ENCODE assay signal across 25 cellular contexts in the genomic region with DNA sequence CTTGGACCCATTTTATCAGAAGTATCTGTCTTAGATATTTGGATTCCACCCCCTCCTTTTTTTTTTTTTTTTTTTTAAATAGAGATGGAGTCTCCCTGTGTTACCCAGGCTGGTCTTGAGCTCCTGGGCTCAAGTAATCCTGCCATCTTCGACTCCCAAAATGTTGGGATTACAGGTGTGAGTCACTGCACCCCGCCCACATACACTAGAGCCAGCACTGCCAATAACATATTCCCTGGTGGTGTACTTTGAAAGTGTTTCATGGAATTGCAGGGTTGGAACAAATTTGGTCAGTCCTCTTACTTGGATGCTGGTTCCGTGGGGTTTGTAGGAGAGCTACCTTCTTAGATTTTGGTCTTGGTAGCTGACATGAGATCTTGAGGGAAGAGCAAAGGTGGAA. TPM values are rescaled to one million over a fixed set of nuclear protein-coding genes. Genes with fewer than 3 reads are reported as not detected.
A peak's percentile ranks its signal among the peaks of the same experiment; 100 is the strongest.
DNase-seq lines count a peak whose midpoint lies in the region; FAIRE-seq and TF ChIP-seq lines count a peak whose summit lies in the region.
"Had no signal": no experiment of that assay in that cellular context is flagged by ENCODE, and none has a peak within 500 bp of the region (broad histone marks: within the 10 kb centered on the region; RNA-seq: fewer than 3 reads in every experiment).

No MANE protein-coding gene starts in this region.

- H3K9me3 Mint-ChIP-seq in endodermal cell (no peaks in the 10 kb centered on the region), nephron progenitor cell (no peaks in the 10 kb centered on the region)
- H3K9me3 Mint-ChIP-seq: activated naive CD8-positive, alpha-beta T cell treated with anti-CD3 and anti-CD28 coated beads for 36 hours; activated T-helper 17 cell treated with anti-CD3 and anti-CD28 coated beads, Interleukin-2, amount 50 U/mL, for 72 hours; stimulated activated naive CD8-positive, alpha-beta T cell treated with anti-CD3 and anti-CD28 coated beads, Interleukin-15, Interleukin-2, amounts not matched to agents 100 ng/mL and 50 ng/mL, for 24 hours had no signal

- no peak overlapping the region for H3K9ac ChIP-seq in endodermal cell (ENCODE audit: extremely low read depth, low read length, poor library complexity, severe bottlenecking)
- H3K9ac ChIP-seq: SK-N-SH had no signal

- TF ChIP-seq CTCF in endodermal cell (conservative IDR thresholded peaks at IDR 0.05), result no peak
- TF ChIP-seq CTCF in nephron progenitor cell (IDR thresholded peaks at IDR 0.05), result no peak
- TF ChIP-seq CTCF in testis (IDR thresholded peaks at IDR 0.05), result no peak

- no peak overlapping the region for H3K27ac ChIP-seq in endodermal cell (ENCODE audit: low read depth, low read length)
- H3K27ac ChIP-seq in testis, result no peak overlapping the region
- H3K27ac ChIP-seq: gastrocnemius medialis, HL-60, tibial nerve had no signal

- DNase-seq in H54 (ENCODE audit: insufficient read length, low spot score), result peak; percentile 30
- DNase-seq in RPMI7951 (ENCODE audit: low read depth), result peak; percentile 12
- no peak for DNase-seq in endodermal cell
- DNase-seq in nephron progenitor cell, result no peak
- DNase-seq in NCI-H524 (lab: John Stamatoyannopoulos, UW), result no peak
- DNase-seq in testis, result no peak
- no peak for DNase-seq in hypothalamus (lab: John Stamatoyannopoulos, UW)
- DNase-seq: activated CD4-positive, alpha-beta T cell treated with anti-CD3 and anti-CD28 coated beads, Interleukin-2, amount 50 U/mL, for 1 hour; activated CD8-positive, alpha-beta memory T cell treated with anti-CD3 and anti-CD28 coated beads, Interleukin-2, amount 50 U/mL, for 4 hours; activated naive CD8-positive, alpha-beta T cell treated with anti-CD3 and anti-CD28 coated beads for 36 hours; DMS79; gastrocnemius medialis; hippocampal formation; left ventricle myocardium superior; NCI-H1092; NCI-H187; NCI-H526 treated with DMSO at 0.1 percent for 48 hours; RPMI8226; SK-N-SH had no signal

- H3K27ac Mint-ChIP-seq in endodermal cell, result peak overlapping the region; percentile 48
- H3K27ac Mint-ChIP-seq in nephron progenitor cell, result peak overlapping the region; percentile 9
- H3K27ac Mint-ChIP-seq: activated naive CD8-positive, alpha-beta T cell treated with anti-CD3 and anti-CD28 coated beads for 36 hours; activated T-helper 17 cell treated with anti-CD3 and anti-CD28 coated beads, Interleukin-2, amount 50 U/mL, for 72 hours; progenitor cell of endocrine pancreas; stimulated activated naive CD8-positive, alpha-beta T cell treated with anti-CD3 and anti-CD28 coated beads, Interleukin-15, Interleukin-2, amounts not matched to agents 100 ng/mL and 50 ng/mL, for 24 hours had no signal

- no peaks in the 10 kb centered on the region for H3K9me3 ChIP-seq in endodermal cell (ENCODE audit: control insufficient read depth, low read length)
- no peaks in the 10 kb centered on the region for H3K9me3 ChIP-seq in testis
- H3K9me3 ChIP-seq: gastrocnemius medialis, SK-N-SH, tibial nerve had no signal

- H3K27me3 ChIP-seq in endodermal cell (ENCODE audit: control insufficient read depth, insufficient read depth, low read length, poor library complexity, severe bottlenecking), result no peaks in the 10 kb centered on the region
- no peaks in the 10 kb centered on the region for H3K27me3 ChIP-seq in testis
- H3K27me3 ChIP-seq: gastrocnemius medialis, tibial nerve had no signal

- intact Hi-C loops in testis (cut with DNase I; ENCODE audit: low total_unique reads), result no loop called here

- H3K4me3 ChIP-seq in endodermal cell (ENCODE audit: low read length), result no peak overlapping the region
- no peak overlapping the region for H3K4me3 ChIP-seq in testis
- H3K4me3 ChIP-seq: gastrocnemius medialis, tibial nerve had no signal

- H3K36me3 Mint-ChIP-seq in endodermal cell (ENCODE audit: low read depth) (peaks cover 41% of the 10 kb centered on the region), nephron progenitor cell (ENCODE audit: low read depth) (peaks cover 46% of the 10 kb centered on the region)

- H3K4me3 Mint-ChIP-seq in endodermal cell (no peak overlapping the region), nephron progenitor cell (no peak overlapping the region)
- H3K4me3 Mint-ChIP-seq: activated naive CD8-positive, alpha-beta T cell treated with anti-CD3 and anti-CD28 coated beads for 36 hours; activated T-helper 17 cell treated with anti-CD3 and anti-CD28 coated beads, Interleukin-2, amount 50 U/mL, for 72 hours; stimulated activated naive CD8-positive, alpha-beta T cell treated with anti-CD3 and anti-CD28 coated beads, Interleukin-15, Interleukin-2, amounts not matched to agents 100 ng/mL and 50 ng/mL, for 24 hours had no signal

- H3K4me1 ChIP-seq in endodermal cell (ENCODE audit: control insufficient read depth, insufficient read depth, low read length) (no peaks in the 10 kb centered on the region), testis (no peaks in the 10 kb centered on the region)
- H3K4me1 ChIP-seq: gastrocnemius medialis had no signal

- H3K4me1 Mint-ChIP-seq in endodermal cell, result peaks cover 9% of the 10 kb centered on the region
- H3K4me1 Mint-ChIP-seq in nephron progenitor cell, result no peaks in the 10 kb centered on the region

- no peak for TF ChIP-seq POLR2A in H54 (IDR thresholded peaks at IDR 0.05; ENCODE audit: low read depth, low read length)
- TF ChIP-seq POLR2A in testis (IDR thresholded peaks at IDR 0.05), result no peak

- H3K36me3 ChIP-seq in endodermal cell (ENCODE audit: control insufficient read depth, insufficient read depth, low read length) (peaks cover 38% of the 10 kb centered on the region), testis (ENCODE audit: low read depth, missing control alignments) (no peaks in the 10 kb centered on the region)

- no peak for FAIRE-seq in H54 (lab: Jason Lieb, UNC)
- FAIRE-seq: HepG2 had no signal

- no peaks in the 10 kb centered on the region for H3K27me3 Mint-ChIP-seq in endodermal cell (ENCODE audit: insufficient read depth)
- no peaks in the 10 kb centered on the region for H3K27me3 Mint-ChIP-seq in nephron progenitor cell (ENCODE audit: low read depth, poor library complexity)
- H3K27me3 Mint-ChIP-seq: activated naive CD8-positive, alpha-beta T cell treated with anti-CD3 and anti-CD28 coated beads for 36 hours; activated T-helper 17 cell treated with anti-CD3 and anti-CD28 coated beads, Interleukin-2, amount 50 U/mL, for 72 hours; progenitor cell of endocrine pancreas; stimulated activated naive CD8-positive, alpha-beta T cell treated with anti-CD3 and anti-CD28 coated beads, Interleukin-15, Interleukin-2, amounts not matched to agents 100 ng/mL and 50 ng/mL, for 24 hours had no signal

- WGBS in endodermal cell (ENCODE audit: insufficient coverage in 1 of 2, insufficient read length in 1 of 2), 2 experiments, result 90 to 92% methylated on average over 2 of the region's 3 CpGs
- WGBS in testis, 2 donors, result 88 to 89% methylated on average over 3 of the region's 3 CpGs

RNA-seq across cellular contexts. Expression of gene PDCL3, which starts 15.0 kb away (rescaled TPM):
- 22.4 and 22.9 TPM in 2 replicates for total RNA-seq in RPMI7951 (2014; rRNA removed; shearing (Covaris generic))
- total RNA-seq in endodermal cell, result 10 to 100 TPM; 40.3 to 46.1 TPM
- 31.5 TPM for polyA plus RNA-seq in endodermal cell (2013, experiment 1 of 2)
- 32.3 TPM for polyA plus RNA-seq in endodermal cell (2013, experiment 2 of 2)
- total RNA-seq in testis, result 10 to 100 TPM; 26.4 to 35.4 TPM
- 33.3 TPM for polyA plus RNA-seq in testis (ENCODE audit: insufficient read depth, low read depth, low replicate concordance)

Comparison
In these comparisons a context has a peak if more than half of its experiments do, and no peak if none do; other contexts are left out.
1. DNase-seq: peak in H54 (single experiment) and RPMI7951 (single experiment); none in endodermal cell (single experiment), nephron progenitor cell (single experiment), NCI-H524 (0 of 2), testis (single experiment) and hypothalamus (0 of 51).